ENCODE assay signal across 12 cellular contexts in genomic region chr5:5335708-5336211, GRCh38.
A peak's percentile ranks its signal among the peaks of the same experiment; 100 is the strongest.
DNase-seq lines count a peak whose midpoint lies in the region; ATAC-seq, FAIRE-seq and TF ChIP-seq lines count a peak whose summit lies in the region.
"Had no signal": no experiment of that assay in that cellular context is flagged by ENCODE, and none has a peak within 500 bp of the region (broad histone marks: within the 10 kb centered on the region; RNA-seq: fewer than 3 reads in every experiment).

No MANE protein-coding gene starts in this region.

- TF ChIP-seq CTCF in astrocyte (IDR thresholded peaks at IDR 0.05; ENCODE audit: insufficient read depth, low read depth, low read length) (no peak), type B pancreatic cell (conservative IDR thresholded peaks at IDR 0.05) (no peak)

- peak overlapping the region; percentile 70 for H3K4me2 ChIP-seq in astrocyte (ENCODE audit: low read length)

- peak overlapping the region; percentile 69 for H3K9ac ChIP-seq in astrocyte (ENCODE audit: low read length)

- no peak overlapping the region for H2AFZ ChIP-seq in astrocyte (ENCODE audit: low read depth, low read length)

- no peak for ATAC-seq in HG03135 (IDR thresholded peaks at IDR 0.05; ENCODE audit: unreplicated experiment)

- H3K27me3 Mint-ChIP-seq in astrocyte (ENCODE audit: low read depth, unreplicated experiment) (no peaks in the 10 kb centered on the region), type B pancreatic cell (no peaks in the 10 kb centered on the region)

- H3K36me3 Mint-ChIP-seq in astrocyte (ENCODE audit: low read depth, unreplicated experiment), result peaks cover 3% of the 10 kb centered on the region
- no peaks in the 10 kb centered on the region for H3K36me3 Mint-ChIP-seq in type B pancreatic cell

- H4K20me1 ChIP-seq in astrocyte (ENCODE audit: insufficient read depth, low read length), result no peaks in the 10 kb centered on the region

- peak overlapping the region; percentile 88 for H3K27ac Mint-ChIP-seq in astrocyte (ENCODE audit: unreplicated experiment)
- H3K27ac Mint-ChIP-seq in type B pancreatic cell, result peak overlapping the region; percentile 54

- no peaks in the 10 kb centered on the region for H3K36me3 ChIP-seq in astrocyte (ENCODE audit: insufficient read depth, low read length)

- H3K4me3 ChIP-seq in astrocyte (ENCODE audit: insufficient read depth, low read depth, low read length), result no peak overlapping the region

- peak overlapping the region; percentile 89 for H3K27ac ChIP-seq in astrocyte (ENCODE audit: low read depth, low read length)

- no peak overlapping the region for H3K4me3 Mint-ChIP-seq in astrocyte (ENCODE audit: unreplicated experiment)
- H3K4me3 Mint-ChIP-seq in type B pancreatic cell, result peak overlapping the region; percentile 40

- peak; percentile 90 for FAIRE-seq in astrocyte (lab: Jason Lieb, UNC)

- H3K9me3 ChIP-seq in astrocyte (ENCODE audit: insufficient read depth, low read depth, low read length), result no peaks in the 10 kb centered on the region

- peaks cover 3% of the 10 kb centered on the region for H3K9me3 Mint-ChIP-seq in astrocyte (ENCODE audit: unreplicated experiment)
- peaks cover 7% of the 10 kb centered on the region for H3K9me3 Mint-ChIP-seq in type B pancreatic cell

- H3K27me3 ChIP-seq in astrocyte (ENCODE audit: insufficient read depth, low read length), result no peaks in the 10 kb centered on the region

- DNase-seq in HK-2 (ENCODE audit: unreplicated experiment) (peak; percentile 17), astrocyte (ENCODE audit: low read depth) (peak; percentile 95), iris pigment epithelial cell (ENCODE audit: low read depth) (peak; percentile 32), type B pancreatic cell (ENCODE audit: extremely low spot score, unreplicated experiment) (no peak), NCI-H510A (lab: John Stamatoyannopoulos, UW) (no peak), occipital lobe (lab: John Stamatoyannopoulos, UW) (no peak)
- DNase-seq: activated CD8-positive, alpha-beta memory T cell treated with anti-CD3 and anti-CD28 coated beads, Interleukin-2, amount 50 U/mL, for 4 hours; cerebellar nuclear complex; DND-41; head of caudate nucleus; NCI-H69 had no signal

- H3K4me1 Mint-ChIP-seq in astrocyte (ENCODE audit: low read depth, unreplicated experiment), result peaks cover 53% of the 10 kb centered on the region
- H3K4me1 Mint-ChIP-seq in type B pancreatic cell (ENCODE audit: unreplicated experiment), result peaks cover 46% of the 10 kb centered on the region

- H3K4me1 ChIP-seq in astrocyte (ENCODE audit: insufficient read depth, low read length), result peaks cover 45% of the 10 kb centered on the region

- no peaks in the 10 kb centered on the region for H3K79me2 ChIP-seq in astrocyte (ENCODE audit: insufficient read depth, low read length)

Comparison
In these comparisons a context has a peak if more than half of its experiments do, and no peak if none do; other contexts are left out.
1. DNase-seq: peak in HK-2 (single experiment), astrocyte (single experiment) and iris pigment epithelial cell (single experiment); none in type B pancreatic cell (single experiment), NCI-H510A (single experiment) and occipital lobe (single experiment).